22 cellular contexts compared by ENCODE assay signal in the genomic region with DNA sequence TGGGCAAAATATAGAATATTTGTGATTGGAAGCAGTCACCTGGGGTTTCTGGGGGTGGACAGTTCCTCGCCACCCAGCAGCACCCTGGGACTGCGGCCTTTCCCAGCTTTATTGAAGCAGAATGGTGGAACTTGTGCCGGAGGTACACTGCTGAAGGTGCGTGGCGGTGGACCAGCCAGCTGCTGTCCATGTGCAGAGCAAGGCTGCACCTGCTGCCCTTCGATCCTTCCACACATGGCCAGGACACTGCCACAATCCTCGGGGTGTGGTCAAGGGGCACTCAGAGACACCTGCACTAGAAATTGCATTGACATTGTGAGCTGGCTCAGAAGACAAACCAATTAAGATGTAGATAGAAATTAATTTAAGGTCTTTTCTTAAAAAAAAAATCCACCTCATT. TPM values are rescaled to one million over a fixed set of nuclear protein-coding genes. Genes with fewer than 3 reads are reported as not detected.
DNase-seq lines count a peak whose midpoint lies in the region; ATAC-seq, FAIRE-seq and TF ChIP-seq lines count a peak whose summit lies in the region.
"Had no signal": no experiment of that assay in that cellular context is flagged by ENCODE, and none has a peak within 500 bp of the region (broad histone marks: within the 10 kb centered on the region; RNA-seq: fewer than 3 reads in every experiment).

No MANE protein-coding gene starts in this region.

- TF ChIP-seq POLR2A in K562 (conservative IDR thresholded peaks at IDR 0.05) = no peak

- no peak for ATAC-seq in K562
- ATAC-seq in GM19467 (IDR thresholded peaks at IDR 0.05; ENCODE audit: unreplicated experiment) = no peak
- no peak for ATAC-seq in GM19395 (IDR thresholded peaks at IDR 0.05; ENCODE audit: unreplicated experiment)
- ATAC-seq: HCT116 had no signal

- H3K27me3 ChIP-seq in A673 (replicated peaks; ENCODE audit: insufficient read depth, low read depth, low read length, poor library complexity) (no peaks in the 10 kb centered on the region), K562 (ENCODE audit: control insufficient read depth in 2 of 2, insufficient read depth in 2 of 2, low read length in 2 of 2) (no peaks in the 10 kb centered on the region)
- H3K27me3 ChIP-seq: BLaER1 treated with 17β-estradiol and CSF1 and Interleukin-3, amounts not matched to agents 10 nM and 100 nM; MG63 had no signal

- DNase-seq in A673 (ENCODE audit: low spot score) (no peak), DMS53 (lab: John Stamatoyannopoulos, UW) (peak; percentile 87), NCI-H774 (lab: John Stamatoyannopoulos, UW) (peak; percentile 20), K562 (ENCODE audit: extremely low read depth in 1 of 4, low spot score in 3 of 4) (no peak)
- no peak for DNase-seq in activated CD4-positive, alpha-beta T cell treated with anti-CD3 and anti-CD28 coated beads, Interleukin-2, amount 50 U/mL, for 4 hours
- DNase-seq: Calu3; CD4-positive, alpha-beta memory T cell; DMS153; GDM1; Kasumi-1; MG63; NCI-H1417 treated with DMSO at 0.1 percent for 48 hours; NCI-H1930; NCI-H82; OCI-M1; Right ventricle myocardium superior had no signal

- CTCF ChIA-PET in A673 (lab: Charles Lee) (no interaction called here), K562 (lab: Yijun Ruan, JAX; ENCODE audit: low intra/inter-chr PET ratio) (no interaction called here)

- POLR2A ChIA-PET in A673 (lab: Charles Lee; ENCODE audit: low non-redundant PET) = no interaction called here
- POLR2A ChIA-PET in K562 (lab: Yijun Ruan, JAX) = interaction anchor here (0.5 to 0.8 kb wide), 4 partner anchors 29 to 572 kb away, joined by 3 to 4 read pairs (median 3); no protein-coding TSS in a partner anchor

- H3K9me1 ChIP-seq in K562 (ENCODE audit: control insufficient read depth, insufficient read depth, low read length) = peaks cover 3% of the 10 kb centered on the region

- H4K20me1 ChIP-seq in K562 (replicated peaks; ENCODE audit: control insufficient read depth, insufficient read depth, low read length) = no peaks in the 10 kb centered on the region
- H4K20me1 ChIP-seq: BLaER1 treated with 17β-estradiol and CSF1 and Interleukin-3, amounts not matched to agents 10 nM and 100 nM had no signal

- no peak overlapping the region for H3K4me2 ChIP-seq in K562 (ENCODE audit: insufficient read depth, low read length)
- H3K4me2 ChIP-seq: BLaER1 treated with 17β-estradiol and CSF1 and Interleukin-3, amounts not matched to agents 10 nM and 100 nM had no signal

- TF ChIP-seq CTCF in A673 (conservative IDR thresholded peaks at IDR 0.05; ENCODE audit: low read depth, low read length) = no peak
- TF ChIP-seq CTCF in K562 (IDR thresholded peaks at IDR 0.05 in 2 of 3, conservative IDR thresholded peaks at IDR 0.05 in 1 of 3; ENCODE audit: insufficient read depth in 2 of 3, low read depth in 1 of 3, low read length in 3 of 3) = no peak

- no peak overlapping the region for H2AFZ ChIP-seq in K562 (ENCODE audit: low read depth, low read length)

- H3K36me3 ChIP-seq in A673 (ENCODE audit: insufficient read depth, low read length, poor library complexity, severe bottlenecking) = peaks cover 4% of the 10 kb centered on the region
- peaks cover 25% of the 10 kb centered on the region; the same call in 2 of the 3 replicates for H3K36me3 ChIP-seq in K562 (ENCODE audit: control insufficient read depth, insufficient read depth, low read length)

- WGBS in K562 (ENCODE audit: insufficient coverage, low coverage, missing lambda C conversion rate) = 88% methylated on average over 7 of the region's 7 CpGs

- in situ Hi-C loops in K562 (cut with MboI) = no loop called here

- TF ChIP-seq EP300 in K562 (IDR thresholded peaks at IDR 0.05; ENCODE audit: low read length) = no peak

- peaks cover 4% of the 10 kb centered on the region for H3K4me1 ChIP-seq in A673 (ENCODE audit: insufficient read depth, low read length, poor library complexity, severe bottlenecking)
- H3K4me1 ChIP-seq in K562 (replicated peaks in 1 of 2; ENCODE audit: control insufficient read depth in 2 of 2, insufficient read depth in 2 of 2, low read length in 2 of 2) = peaks cover 8 to 12% of the 10 kb centered on the region in 2 experiments; a peak in 4 of 5 replicates

- H3K4me3 ChIP-seq in A673 (ENCODE audit: low read depth, low read length, poor library complexity, severe bottlenecking) = no peak overlapping the region
- H3K4me3 ChIP-seq in K562 = no peak overlapping the region
- H3K4me3 ChIP-seq: BLaER1 treated with 17β-estradiol and CSF1 and Interleukin-3, amounts not matched to agents 10 nM and 100 nM; MG63; SK-N-MC had no signal

- H3K27ac ChIP-seq in A673 (ENCODE audit: low read depth, low read length, poor library complexity, severe bottlenecking) (no peak overlapping the region), K562 (ENCODE audit: extremely low read depth, low read depth, low read length) (no peak overlapping the region)
- H3K27ac ChIP-seq: BLaER1 treated with 17β-estradiol and CSF1 and Interleukin-3, amounts not matched to agents 10 nM and 100 nM; SK-N-MC had no signal

- FAIRE-seq in K562 (lab: Jason Lieb, UNC) = no peak
- FAIRE-seq: H1 had no signal

- no peaks in the 10 kb centered on the region; the same call in 2 of the 3 replicates for H3K79me2 ChIP-seq in K562 (ENCODE audit: control insufficient read depth, insufficient read depth, low read length)

- H3K9ac ChIP-seq in K562 (ENCODE audit: insufficient read depth in 1 of 2, low read depth in 2 of 2, low read length in 2 of 2) = peak overlapping the region in 1 of 2 experiments; percentile 78; a peak in 2 of 4 replicates
- H3K9ac ChIP-seq: BLaER1 treated with 17β-estradiol and CSF1 and Interleukin-3, amounts not matched to agents 10 nM and 100 nM had no signal

- H3K9me3 ChIP-seq in A673 (ENCODE audit: low read depth, low read length, poor library complexity, severe bottlenecking) (no peaks in the 10 kb centered on the region), K562 (replicated peaks; ENCODE audit: control insufficient read depth, insufficient read depth, low read depth, low read length) (no peaks in the 10 kb centered on the region)
- H3K9me3 ChIP-seq: MG63 had no signal

- BruUV-seq in A673 (replicated peaks; lab: Mats Ljungman, UMichigan) (TSS peak; percentile 23), K562 (replicated peaks; lab: Mats Ljungman, UMichigan) (TSS peak; percentile 22)

- TF ChIP-seq RAD21 in K562 (CRISPR knock-in tag; conservative IDR thresholded peaks at IDR 0.05 in 1 of 2, IDR thresholded peaks at IDR 0.05 in 1 of 2) = no peak

- intact Hi-C loops in A673 (cut with micrococcal nuclease; ENCODE audit: unreplicated experiment) = no loop called here
- intact Hi-C loops in K562 (cut with micrococcal nuclease) = loop anchor here (10.0 kb wide), 1 partner anchor 151 kb away; no protein-coding TSS in a partner anchor

TF ChIP-seq in K562, 482 proteins besides CTCF, POLR2A, EP300 and RAD21:
- TF ChIP-seq CHD4 (IDR thresholded peaks at IDR 0.05; ENCODE audit: insufficient read depth, insufficient replicate concordance, low read depth, low read length, poor library complexity, severe bottlenecking) = no peak
- no peak for TF ChIP-seq ZFP36 (IDR thresholded peaks at IDR 0.05; ENCODE audit: low read depth, low read length, partially characterized antibody)
- no peak for TF ChIP-seq RCOR1 (IDR thresholded peaks at IDR 0.05; ENCODE audit: borderline replicate concordance in 1 of 2, low read depth in 2 of 2, low read length in 2 of 2)
- no peak for TF ChIP-seq ESRRA (IDR thresholded peaks at IDR 0.05; ENCODE audit: borderline replicate concordance, low read depth)
- no peak for TF ChIP-seq ZNF699 (CRISPR knock-in tag; IDR thresholded peaks at IDR 0.05; ENCODE audit: insufficient replicate concordance)

RNA-seq across cellular contexts. Expression of a gene that starts 11.4 kb away (rescaled TPM):
- 439 and 447 TPM in 2 replicates for total RNA-seq in A673 (2021)
- total RNA-seq in K562 (2011; cell fraction: chromatin; rRNA removed; ENCODE audit: low replicate concordance) = 590 and 952 TPM in 2 replicates
- total RNA-seq in K562 (2011; cell fraction: nucleolus; rRNA removed) = 406 and 452 TPM in 2 replicates
- total RNA-seq in K562 (2011; cell fraction: nucleoplasm; rRNA removed) = 536 and 580 TPM in 2 replicates
- 140 and 173 TPM in 2 replicates for total RNA-seq in K562 (2014; rRNA removed)
- total RNA-seq in K562 (2014; rRNA removed; fragmentation: Illumina TruSeq; extraction: Trizol) = 95.8 and 118 TPM in 2 replicates
- 122 and 132 TPM in 2 replicates for total RNA-seq in K562 (2015; rRNA removed; fragmentation: Illumina TruSeq; extraction: Trizol)
- total RNA-seq in K562 (2021) = 349 and 358 TPM in 2 replicates
- polyA plus RNA-seq in K562 (2011; rRNA removed) = 94.1 and 259 TPM in 2 replicates
- polyA plus RNA-seq in K562 (2011; cell fraction: cytosol; rRNA removed) = 182 and 184 TPM in 2 replicates
- 344 and 354 TPM in 2 replicates for polyA plus RNA-seq in K562 (2011; cell fraction: nucleus; rRNA removed)
- polyA plus RNA-seq in K562 (2012) = 353 and 375 TPM in 2 replicates
- 306 and 322 TPM in 2 replicates for polyA plus RNA-seq in K562 (2014; fragmentation: Illumina TruSeq; extraction: Trizol)
- 100 to 1,000 TPM in 1 of 2 experiments, 10 to 100 TPM in 1; 88.3 to 168 TPM for polyA plus RNA-seq in K562 (2014; fragmentation: Nextera tagmentation; extraction: Ambion mirVana)
- polyA plus RNA-seq in K562 (2014; rRNA removed) = 114 and 116 TPM in 2 replicates
- polyA minus RNA-seq in K562 (2011; rRNA and poly(A)+ RNA removed) = 222 and 306 TPM in 2 replicates
- polyA minus RNA-seq in K562 (2011; cell fraction: cytosol; rRNA and poly(A)+ RNA removed) = 368 and 561 TPM in 2 replicates
- 118 and 188 TPM in 2 replicates for polyA minus RNA-seq in K562 (2011; cell fraction: nucleus; rRNA and poly(A)+ RNA removed)

RNA-seq across cellular contexts. Expression of a gene that starts 50.7 kb away (rescaled TPM):
- total RNA-seq in A673 (2021) = 27.1 and 33.8 TPM in 2 replicates
- total RNA-seq in K562 (2011; cell fraction: chromatin; rRNA removed; ENCODE audit: low replicate concordance) = 45.0 and 54.7 TPM in 2 replicates
- total RNA-seq in K562 (2011; cell fraction: nucleolus; rRNA removed) = 50.1 and 53.4 TPM in 2 replicates
- 40.0 and 41.6 TPM in 2 replicates for total RNA-seq in K562 (2011; cell fraction: nucleoplasm; rRNA removed)
- total RNA-seq in K562 (2014; rRNA removed) = 56.5 and 83.0 TPM in 2 replicates
- total RNA-seq in K562 (2014; rRNA removed; fragmentation: Illumina TruSeq; extraction: Trizol) = 61.9 and 68.5 TPM in 2 replicates
- 47.7 and 51.1 TPM in 2 replicates for total RNA-seq in K562 (2015; rRNA removed; fragmentation: Illumina TruSeq; extraction: Trizol)
- 48.6 and 56.3 TPM in 2 replicates for total RNA-seq in K562 (2021)
- 62.8 and 65.9 TPM in 2 replicates for polyA plus RNA-seq in K562 (2011; rRNA removed)
- 69.2 and 96.2 TPM in 2 replicates for polyA plus RNA-seq in K562 (2011; cell fraction: cytosol; rRNA removed)
- 32.6 and 34.5 TPM in 2 replicates for polyA plus RNA-seq in K562 (2011; cell fraction: nucleus; rRNA removed)
- 26.8 and 37.9 TPM in 2 replicates for polyA plus RNA-seq in K562 (2012)
- 43.7 and 46.2 TPM in 2 replicates for polyA plus RNA-seq in K562 (2014; fragmentation: Illumina TruSeq; extraction: Trizol)
- 10 to 100 TPM; 12.1 to 14.6 TPM for polyA plus RNA-seq in K562 (2014; fragmentation: Nextera tagmentation; extraction: Ambion mirVana)
- polyA plus RNA-seq in K562 (2014; rRNA removed) = 60.5 and 67.3 TPM in 2 replicates
- 62.3 and 71.3 TPM in 2 replicates for polyA minus RNA-seq in K562 (2011; rRNA and poly(A)+ RNA removed)
- polyA minus RNA-seq in K562 (2011; cell fraction: cytosol; rRNA and poly(A)+ RNA removed) = 16.2 and 17.5 TPM in 2 replicates
- 12.8 and 20.4 TPM in 2 replicates for polyA minus RNA-seq in K562 (2011; cell fraction: nucleus; rRNA and poly(A)+ RNA removed)

Comparison
In these comparisons a context has a peak if more than half of its experiments do, and no peak if none do; other contexts are left out.
1. DNase-seq: peak in DMS53 (single experiment) and NCI-H774 (single experiment); none in A673 (single experiment), K562 (0 of 4) and activated CD4-positive, alpha-beta T cell treated with anti-CD3 and anti-CD28 coated beads, Interleukin-2, amount 50 U/mL, for 4 hours (0 of 2).